ENCODE assay signal across 13 cellular contexts in the genomic region with DNA sequence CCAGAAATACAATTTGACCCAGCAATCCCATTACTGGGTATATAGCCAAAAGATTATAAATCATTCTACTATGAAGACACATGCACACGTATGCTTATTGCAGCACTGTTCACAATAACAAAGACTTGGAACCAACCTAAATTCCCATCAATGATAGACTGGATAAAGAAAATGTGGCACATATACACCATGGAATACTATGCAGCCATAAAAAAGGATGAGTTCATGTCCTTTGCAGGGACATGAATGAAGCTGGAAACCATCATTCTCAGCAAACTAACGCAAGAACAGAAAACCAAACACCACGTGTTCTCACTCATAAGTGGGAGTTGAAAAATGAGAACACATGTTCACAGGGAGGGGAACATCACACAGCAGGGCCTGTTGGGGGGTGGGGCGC. TPM values are rescaled to one million over a fixed set of nuclear protein-coding genes. Genes with fewer than 3 reads are reported as not detected.
"Had no signal": no experiment of that assay in that cellular context is flagged by ENCODE, and none has a peak within 500 bp of the region (broad histone marks: within the 10 kb centered on the region; RNA-seq: fewer than 3 reads in every experiment).

No MANE protein-coding gene starts in this region.

RNA-seq across cellular contexts. Expression of a gene that starts 47.9 kb away (rescaled TPM):
- total RNA-seq: activated B cell treated with CpG ODN at 0.5 μM for 24 hours; activated CD4-positive, alpha-beta memory T cell treated with anti-CD3 and anti-CD28 coated beads for 36 hours; activated CD4-positive, alpha-beta memory T cell treated with anti-CD3 and anti-CD28 coated beads, Interleukin-2, amount 10 ng/mL, durations not matched to agents 7 days and 5 days; activated CD4-positive, alpha-beta T cell treated with anti-CD3 and anti-CD28 coated beads for 36 hours; activated CD4-positive, alpha-beta T cell treated with anti-CD3 and anti-CD28 coated beads, Interleukin-2, amount 10 ng/mL, durations not matched to agents 24 days and 14 days; activated CD4-positive, alpha-beta T cell treated with anti-CD3 and anti-CD28 coated beads, Interleukin-2, amount 10 ng/mL, durations not matched to agents 7 days and 5 days; activated CD8-positive, alpha-beta memory T cell treated with anti-CD3 and anti-CD28 coated beads for 36 hours; activated CD8-positive, alpha-beta memory T cell treated with anti-CD3 and anti-CD28 coated beads, Interleukin-2, amount 10 ng/mL, durations not matched to agents 7 days and 5 days; activated CD8-positive, alpha-beta T cell treated with anti-CD3 and anti-CD28 coated beads for 36 hours; activated CD8-positive, alpha-beta T cell treated with anti-CD3 and anti-CD28 coated beads, Interleukin-2, amount 10 ng/mL, durations not matched to agents 7 days and 5 days; T-helper 1 cell treated with Interleukin-12 subunit alpha and Interleukin-12 subunit beta and Interleukin-4 antibody, amounts not matched to agents 30 ng/mL and 1 ng/mL, for 36 hours; T-helper 17 cell; T-helper 2 cell treated with Interferon-gamma antibody and Interleukin-4, amounts not matched to agents 100 ng/mL and 5 ng/mL, for 36 hours had no signal
